In the genomic region with DNA sequence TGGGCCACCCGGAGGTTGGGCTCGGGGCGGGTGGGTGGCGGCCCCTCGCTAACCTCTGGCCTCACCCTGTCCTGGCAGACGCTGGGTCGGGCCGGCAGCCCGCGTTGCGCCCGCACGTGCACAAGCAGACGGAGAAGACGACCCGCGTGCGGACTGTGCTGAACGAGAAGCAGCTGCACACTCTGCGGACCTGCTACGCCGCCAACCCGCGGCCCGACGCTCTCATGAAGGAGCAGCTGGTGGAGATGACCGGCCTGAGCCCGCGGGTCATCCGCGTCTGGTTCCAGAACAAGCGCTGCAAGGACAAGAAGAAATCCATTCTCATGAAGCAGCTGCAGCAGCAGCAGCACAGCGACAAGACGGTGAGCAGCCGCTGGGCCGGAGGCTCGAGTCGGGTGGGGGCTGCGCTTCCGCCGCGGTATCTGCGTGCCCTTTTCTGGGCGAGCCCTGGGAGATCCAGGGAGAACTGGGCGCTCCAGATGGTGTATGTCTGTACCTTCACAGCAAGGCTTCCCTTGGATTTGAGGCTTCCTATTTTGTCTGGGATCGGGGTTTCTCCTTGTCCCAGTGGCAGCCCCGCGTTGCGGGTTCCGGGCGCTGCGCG, we compare ENCODE assay signal across 9 cellular contexts. TPM values are rescaled to one million over a fixed set of nuclear protein-coding genes. Genes with fewer than 3 reads are reported as not detected.
A peak's percentile ranks its signal among the peaks of the same experiment; 100 is the strongest.
DNase-seq lines count a peak whose midpoint lies in the region; ATAC-seq and TF ChIP-seq lines count a peak whose summit lies in the region.
"Had no signal": no experiment of that assay in that cellular context is flagged by ENCODE, and none has a peak within 500 bp of the region (broad histone marks: within the 10 kb centered on the region; RNA-seq: fewer than 3 reads in every experiment).

No MANE protein-coding gene starts in this region.

- H3K4me1 ChIP-seq in rectal smooth muscle tissue (ENCODE audit: control insufficient read depth, insufficient read depth, low read length) = peaks cover 3% of the 10 kb centered on the region

- H3K9ac ChIP-seq in rectal smooth muscle tissue (ENCODE audit: low read length) = no peak overlapping the region

- peak overlapping the region; percentile 53 for H3K27ac ChIP-seq in rectal smooth muscle tissue (ENCODE audit: low read depth, low read length)
- H3K27ac ChIP-seq: C4-2B had no signal

- H3K4me3 ChIP-seq in WI38 (ENCODE audit: low read depth, low read length) (peak overlapping the region; percentile 24; the same call in 1 of the 2 replicates), fibroblast of pulmonary artery (replicated peaks; ENCODE audit: low read depth, low read length) (no peak overlapping the region), rectal smooth muscle tissue (ENCODE audit: low read length) (peak overlapping the region; percentile 62)

- no peak for ATAC-seq in HG03108 (IDR thresholded peaks at IDR 0.05; ENCODE audit: unreplicated experiment)

- TF ChIP-seq CTCF in WI38 (IDR thresholded peaks at IDR 0.05; ENCODE audit: low read depth, low read length) (no peak), fibroblast of pulmonary artery (IDR thresholded peaks at IDR 0.05; ENCODE audit: low read length, missing control alignments) (no peak)

- H3K27me3 ChIP-seq in rectal smooth muscle tissue (ENCODE audit: control insufficient read depth, insufficient read depth, low read length) = peaks cover 43% of the 10 kb centered on the region

- DNase-seq in NCI-H2227 (lab: John Stamatoyannopoulos, UW; ENCODE audit: unreplicated experiment) (peak; percentile 10), NCI-H2227 treated with DMSO at 0.1 percent for 48 hours (lab: John Stamatoyannopoulos, UW) (no peak), fibroblast of pulmonary artery (ENCODE audit: low read depth) (peak; percentile 35), NCI-H128 (lab: John Stamatoyannopoulos, UW; ENCODE audit: unreplicated experiment) (no peak), mucosa of gallbladder (ENCODE audit: low spot score) (no peak)

- no peaks in the 10 kb centered on the region for H3K36me3 ChIP-seq in rectal smooth muscle tissue (ENCODE audit: control insufficient read depth, insufficient read depth, low read length)

RNA-seq across cellular contexts. Expression of a gene that starts 3.7 kb away (rescaled TPM):
- 0.86 TPM for total RNA-seq in mucosa of gallbladder

RNA-seq across cellular contexts. Expression of a gene that starts 29.0 kb away (rescaled TPM):
- 123 TPM for total RNA-seq in mucosa of gallbladder

Comparison
In these comparisons a context has a peak if more than half of its experiments do, and no peak if none do; other contexts are left out.
1. DNase-seq: peak in NCI-H2227 (single experiment) and fibroblast of pulmonary artery (single experiment); none in NCI-H2227 treated with DMSO at 0.1 percent for 48 hours (single experiment), NCI-H128 (single experiment) and mucosa of gallbladder (single experiment).